8 cellular contexts compared by ENCODE assay signal in the genomic region with DNA sequence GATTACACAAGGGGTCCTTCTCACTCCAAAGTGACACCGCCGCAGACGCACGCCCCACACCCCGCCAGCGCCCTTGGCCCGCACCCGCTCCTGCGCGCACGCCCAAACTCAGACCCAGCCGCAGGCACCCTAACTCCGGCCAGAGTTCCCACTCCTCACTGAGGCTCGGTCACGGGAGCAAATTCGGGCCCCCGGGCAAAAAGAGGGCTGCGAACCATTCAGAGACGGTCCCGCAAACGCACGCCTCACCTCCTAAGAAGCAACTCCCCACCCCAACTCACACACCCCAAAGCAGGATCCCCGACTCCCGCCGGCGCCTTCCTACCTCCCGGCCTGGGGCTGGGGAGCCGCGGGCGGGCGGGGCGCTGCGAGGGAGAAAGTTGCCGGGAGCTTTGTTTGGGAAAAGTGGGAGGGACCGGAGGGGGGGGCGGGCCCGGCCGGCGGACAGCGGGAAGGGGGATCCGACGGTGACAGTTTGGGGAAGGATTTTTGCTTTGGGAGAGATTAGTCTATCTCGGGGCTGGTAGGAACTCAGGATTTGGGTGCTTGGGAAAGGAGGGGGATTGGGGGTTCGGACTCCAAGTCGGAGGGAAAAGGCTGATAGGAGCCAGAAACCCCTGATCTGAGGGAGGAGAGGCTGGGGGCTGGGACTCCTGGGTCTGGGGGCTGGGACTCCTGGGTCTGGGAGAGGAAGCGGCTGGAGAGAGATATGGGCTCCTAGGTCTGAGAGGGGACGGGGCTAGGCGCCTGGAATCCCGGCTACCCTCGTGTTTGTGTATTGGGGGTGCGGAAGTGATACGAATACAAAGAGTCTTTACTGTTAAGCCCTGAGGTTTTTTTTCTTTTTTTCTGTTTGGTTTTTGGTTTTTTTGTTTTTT. TPM values are rescaled to one million over a fixed set of nuclear protein-coding genes. Genes with fewer than 3 reads are reported as not detected.
DNase-seq lines count a peak whose midpoint lies in the region; ATAC-seq and TF ChIP-seq lines count a peak whose summit lies in the region.

A gene (minus strand): TSS at position 369 of the 878 bp plus-strand sequence. CDS start 2,341 bp downstream, outside the sequence.

- no peak for DNase-seq in AG04449 (ENCODE audit: low read depth, low spot score)
- DNase-seq in HT-29 (ENCODE audit: low spot score), result peak; percentile 33
- peak; percentile 54 to 81 (median 67) for DNase-seq in adrenal gland
- peak; percentile 84 for DNase-seq in left cardiac atrium
- DNase-seq in prostate gland (ENCODE audit: low spot score), result peak; percentile 55
- no peak for DNase-seq in stimulated activated CD4-positive, alpha-beta T cell treated with anti-CD3 and anti-CD28 coated beads, Interleukin-4, amount 100 ng/mL, for 24 hours

- WGBS in adrenal gland, 4 donors, result 1 to 2% (median 2%) methylated on average over 30 to 52 of the region's 52 CpGs
- WGBS in prostate gland, result 1% methylated on average over 52 of the region's 52 CpGs

- POLR2A ChIA-PET in AG04449 (lab: Yijun Ruan, JAX), result interaction anchor here (1.3 kb wide), 1 partner anchor 90 kb away, joined by 3 read pairs; a partner anchor contains a TSS

- TF ChIP-seq POLR2A in adrenal gland (IDR thresholded peaks at IDR 0.05) (peak in 1 of 2 donors; percentile 34), prostate gland (IDR thresholded peaks at IDR 0.05) (peak; percentile 65)

- CTCF ChIA-PET in AG04449 (lab: Yijun Ruan, JAX), result interaction anchor here (1.0 kb wide), 1 partner anchor 14 kb away, joined by 4 read pairs; no protein-coding TSS in a partner anchor

- H3K27me3 ChIP-seq in adrenal gland, result no peaks in the 10 kb centered on the region
- H3K27me3 ChIP-seq in prostate gland (replicated peaks; ENCODE audit: insufficient read depth), result no peaks in the 10 kb centered on the region

- peak; percentile 67 for ATAC-seq in left cardiac atrium
- ATAC-seq in activated CD4-positive, CD25-positive, alpha-beta regulatory T cell treated with anti-CD3 and anti-CD28 coated beads, Interleukin-2, amount 50 U/mL, for 24 hours, result no peak
- ATAC-seq in GM21737 (IDR thresholded peaks at IDR 0.05; ENCODE audit: unreplicated experiment), result no peak

- H3K9me3 ChIP-seq in adrenal gland (replicated peaks in 1 of 3) (no peaks in the 10 kb centered on the region), prostate gland (no peaks in the 10 kb centered on the region)

- no peak for TF ChIP-seq CTCF in AG04449 (IDR thresholded peaks at IDR 0.05; ENCODE audit: insufficient read depth, low read length, missing control alignments)
- TF ChIP-seq CTCF in adrenal gland (IDR thresholded peaks at IDR 0.05), result no peak
- TF ChIP-seq CTCF in prostate gland (IDR thresholded peaks at IDR 0.05), result no peak

- intact Hi-C loops in adrenal gland (cut with DNase I) (no loop called here), left cardiac atrium (cut with DNase I) (no loop called here), prostate gland (cut with DNase I) (no loop called here)

- H3K4me1 ChIP-seq in adrenal gland (replicated peaks in 1 of 2) (peaks cover 8 to 10% of the 10 kb centered on the region in 2 donors), prostate gland (replicated peaks) (no peaks in the 10 kb centered on the region)

- H3K4me3 ChIP-seq in AG04449 (ENCODE audit: low read depth, low read length), result peak within 1 kb of the TSS; percentile 85
- peak within 1 kb of the TSS; percentile 45 to 75 (median 68) for H3K4me3 ChIP-seq in adrenal gland
- peak within 1 kb of the TSS; percentile 66 for H3K4me3 ChIP-seq in prostate gland

- H3K27ac ChIP-seq in adrenal gland (peak within 1 kb of the TSS; percentile 65 to 92 (median 76)), prostate gland (peak within 1 kb of the TSS; percentile 88 to 90)

- H3K36me3 ChIP-seq in adrenal gland (replicated peaks in 1 of 2) (peaks cover 0 to 10% of the 10 kb centered on the region in 2 donors), prostate gland (no peaks in the 10 kb centered on the region)

RNA-seq across cellular contexts. Expression of the gene that starts here (rescaled TPM):
- total RNA-seq in HT-29 (2014; rRNA removed; shearing (Covaris generic)), result 27.2 and 28.6 TPM in 2 replicates
- total RNA-seq in adrenal gland (10 to 100 TPM; 17.3 to 42.8 (median 27.4) TPM), left cardiac atrium (10 to 100 TPM; 43.8 to 45.0 TPM), prostate gland (10 to 100 TPM; 17.0 to 28.0 TPM)
- 10 to 100 TPM; 11.3 to 31.1 (median 28.7) TPM for polyA plus RNA-seq in adrenal gland

Comparison
In these comparisons a context has a peak if more than half of its experiments do, and no peak if none do; other contexts are left out.
1. DNase-seq: peak in HT-29 (single experiment), adrenal gland (7 of 7), left cardiac atrium (single experiment) and prostate gland (single experiment); none in AG04449 (single experiment) and stimulated activated CD4-positive, alpha-beta T cell treated with anti-CD3 and anti-CD28 coated beads, Interleukin-4, amount 100 ng/mL, for 24 hours (single experiment).
2. ATAC-seq: peak in left cardiac atrium (2 of 2); none in activated CD4-positive, CD25-positive, alpha-beta regulatory T cell treated with anti-CD3 and anti-CD28 coated beads, Interleukin-2, amount 50 U/mL, for 24 hours (0 of 2) and GM21737 (single experiment).
3. Peak in every context shown above with its lines, with median percentiles within 50 percentile points of each other: H3K4me3 ChIP-seq.